1 cellular context compared by ENCODE assay signal in genomic region chr9:133869674-133870419, GRCh38.
TF ChIP-seq lines count a peak whose summit lies in the region.

No MANE protein-coding gene starts in this region.

TF ChIP-seq in K562, 482 proteins besides CTCF, POLR2A, EP300 and RAD21 (continued from another document and continues in another):
- TF ChIP-seq MLLT1 (IDR thresholded peaks at IDR 0.05) (peak in 1 of 2 experiments; percentile 89; a peak in 2 of 4 replicates), PTBP1 (IDR thresholded peaks at IDR 0.05; ENCODE audit: low read depth, low read length) (no peak), ZNF12 (CRISPR knock-in tag; IDR thresholded peaks at IDR 0.05) (no peak), RAD51 (IDR thresholded peaks at IDR 0.05; ENCODE audit: borderline replicate concordance, low read depth) (peak; percentile 51), FOSL1 (tag; conservative IDR thresholded peaks at IDR 0.05) (peak; percentile 64), EGR1 (conservative IDR thresholded peaks at IDR 0.05) (no peak), ZNF655 (CRISPR knock-in tag; IDR thresholded peaks at IDR 0.05) (no peak), ZNF512 (tag; IDR thresholded peaks at IDR 0.05) (no peak), PHF21A (IDR thresholded peaks at IDR 0.05; ENCODE audit: borderline replicate concordance, low read depth) (no peak), FOXA3 (CRISPR knock-in tag; conservative IDR thresholded peaks at IDR 0.05 in 1 of 2, IDR thresholded peaks at IDR 0.05 in 1 of 2) (no peak), HOXB6 (CRISPR knock-in tag; IDR thresholded peaks at IDR 0.05; ENCODE audit: borderline replicate concordance) (no peak), IRF1 (CRISPR knock-in tag; IDR thresholded peaks at IDR 0.05; ENCODE audit: borderline replicate concordance) (no peak), PHF8 (IDR thresholded peaks at IDR 0.05; ENCODE audit: borderline replicate concordance, low read length) (no peak), NCOR1 (IDR thresholded peaks at IDR 0.05) (peak; percentile 88), NR2F6 (CRISPR knock-in tag; IDR thresholded peaks at IDR 0.05) (no peak), FOXA1 (IDR thresholded peaks at IDR 0.05; ENCODE audit: borderline replicate concordance) (no peak), GABPB1 (CRISPR knock-in tag; IDR thresholded peaks at IDR 0.05) (no peak; the same call in 1 of the 2 replicates), ZNF121 (CRISPR knock-in tag; conservative IDR thresholded peaks at IDR 0.05) (no peak), ZZZ3 (IDR thresholded peaks at IDR 0.05) (no peak), ASH1L (IDR thresholded peaks at IDR 0.05; ENCODE audit: borderline replicate concordance, low read depth, partially characterized antibody) (no peak), BDP1 (IDR thresholded peaks at IDR 0.05; ENCODE audit: insufficient read depth, insufficient read length) (no peak), SMARCC2 (IDR thresholded peaks at IDR 0.05; ENCODE audit: low read depth) (peak; percentile 80; the same call in 1 of the 2 replicates), JUND (IDR thresholded peaks at IDR 0.05; ENCODE audit: borderline replicate concordance, low read depth, low read length) (peak; percentile 74), JUND (tag; IDR thresholded peaks at IDR 0.05; ENCODE audit: borderline replicate concordance, low read depth, low read length) (no peak; the same call in 2 of the 3 replicates), HDAC3 (IDR thresholded peaks at IDR 0.05; ENCODE audit: borderline replicate concordance, partially characterized antibody) (no peak), CBX5 (IDR thresholded peaks at IDR 0.05; ENCODE audit: borderline replicate concordance, low read depth) (no peak), CC2D1A (IDR thresholded peaks at IDR 0.05) (peak; percentile 55; the same call in 1 of the 2 replicates), ZC3H11A (IDR thresholded peaks at IDR 0.05; ENCODE audit: low read depth, low read length) (no peak), AFF1 (IDR thresholded peaks at IDR 0.05; ENCODE audit: low read depth in 1 of 2, partially characterized antibody in 2 of 2) (peak in 1 of 2 experiments; percentile 80), RBM17 (IDR thresholded peaks at IDR 0.05; ENCODE audit: borderline replicate concordance, low read depth, low read length) (no peak), YBX1 (IDR thresholded peaks at IDR 0.05) (no peak), ZNF354B (CRISPR knock-in tag; IDR thresholded peaks at IDR 0.05) (no peak), KAT2B (IDR thresholded peaks at IDR 0.05; ENCODE audit: low read depth, low read length) (no peak), RHOXF2B (CRISPR knock-in tag; conservative IDR thresholded peaks at IDR 0.05) (no peak), NCOA4 (IDR thresholded peaks at IDR 0.05; ENCODE audit: partially characterized antibody) (no peak), PTRF (tag; IDR thresholded peaks at IDR 0.05) (no peak), ZBTB2 (IDR thresholded peaks at IDR 0.05) (no peak), ZBTB9 (CRISPR knock-in tag; IDR thresholded peaks at IDR 0.05) (0 out of 2 replicates have a peak, but pooled peaks have one; percentile 33), CBFA2T2 (conservative IDR thresholded peaks at IDR 0.05) (peak; percentile 93), ZBTB17 (CRISPR knock-in tag; IDR thresholded peaks at IDR 0.05) (no peak), ZNF586 (CRISPR knock-in tag; conservative IDR thresholded peaks at IDR 0.05) (no peak), SMC3 (conservative IDR thresholded peaks at IDR 0.05; ENCODE audit: insufficient read depth, low read depth, low read length) (no peak), SMAD2 (IDR thresholded peaks at IDR 0.05; ENCODE audit: low read depth, low read length) (no peak), BCOR (IDR thresholded peaks at IDR 0.05) (peak; percentile 92), ETS2 (tag; IDR thresholded peaks at IDR 0.05; ENCODE audit: borderline replicate concordance, poor library complexity, severe bottlenecking) (no peak), DIDO1 (tag; IDR thresholded peaks at IDR 0.05; ENCODE audit: low read depth) (no peak), TEAD2 (tag; IDR thresholded peaks at IDR 0.05) (no peak), PREB (CRISPR knock-in tag; IDR thresholded peaks at IDR 0.05) (no peak), SMARCB1 (IDR thresholded peaks at IDR 0.05; ENCODE audit: insufficient read length, low read depth) (no peak), TRIM28 (IDR thresholded peaks at IDR 0.05) (peak; percentile 7; the same call in 1 of the 2 replicates), ZNF232 (CRISPR knock-in tag; IDR thresholded peaks at IDR 0.05) (no peak), TCF15 (CRISPR knock-in tag; IDR thresholded peaks at IDR 0.05) (no peak), CBX3 (IDR thresholded peaks at IDR 0.05; ENCODE audit: borderline replicate concordance in 1 of 2, low read length in 2 of 2) (no peak), GATAD2A (IDR thresholded peaks at IDR 0.05) (no peak), BRD4 (IDR thresholded peaks at IDR 0.05) (no peak), UBTF (IDR thresholded peaks at IDR 0.05; ENCODE audit: borderline replicate concordance in 1 of 2, low read depth in 2 of 2, low read length in 2 of 2) (no peak), SPI1 (IDR thresholded peaks at IDR 0.05; ENCODE audit: borderline replicate concordance, low read depth, low read length) (peak; percentile 42; the same call in 1 of the 2 replicates), GTF2E2 (tag; IDR thresholded peaks at IDR 0.05) (no peak)
